ENCODE assay signal across 22 cellular contexts in the genomic region with DNA sequence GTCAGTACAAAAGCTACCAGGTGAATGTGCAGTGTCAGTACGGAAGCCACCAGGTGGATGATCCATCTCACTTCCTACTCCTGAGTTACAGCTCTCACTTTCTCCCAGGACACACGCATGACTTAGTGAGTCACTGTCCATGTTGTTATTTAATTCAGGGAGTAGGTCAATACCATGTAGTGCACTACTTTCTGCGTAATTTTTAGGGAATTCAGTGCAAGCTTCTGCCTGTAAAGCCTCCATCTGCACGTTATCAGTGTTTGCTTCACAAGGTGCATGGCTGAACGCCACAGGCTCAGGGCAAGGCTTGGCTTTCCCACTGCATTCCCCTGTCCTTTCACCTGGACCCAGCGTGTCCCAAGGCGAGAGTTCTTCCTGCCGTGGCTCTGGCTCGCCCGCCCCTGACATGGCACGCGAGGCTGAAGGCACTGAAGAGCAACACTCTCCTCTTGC. TPM values are rescaled to one million over a fixed set of nuclear protein-coding genes. Genes with fewer than 3 reads are reported as not detected.
A peak's percentile ranks its signal among the peaks of the same experiment; 100 is the strongest.
DNase-seq lines count a peak whose midpoint lies in the region; TF ChIP-seq lines count a peak whose summit lies in the region.
"Had no signal": no experiment of that assay in that cellular context is flagged by ENCODE, and none has a peak within 500 bp of the region (broad histone marks: within the 10 kb centered on the region; RNA-seq: fewer than 3 reads in every experiment).

No MANE protein-coding gene starts in this region.

- no peak for DNase-seq in activated T-cell treated with anti-CD3 and anti-CD28 coated beads, Interleukin-2, amount 50 U/mL, for 24 hours
- DNase-seq in activated T-cell treated with anti-CD3 and anti-CD28 coated beads, Interleukin-2, amount 50 U/mL, for 1 hour, result no peak
- DNase-seq in cerebellar cortex (ENCODE audit: low spot score) (peak; percentile 57), right atrium auricular region (ENCODE audit: low spot score) (no peak), SIG-M5 treated with dmso at 0.1 percent for 504 hours (lab: John Stamatoyannopoulos, UW; ENCODE audit: unreplicated experiment) (no peak), RKO (ENCODE audit: low spot score) (no peak), CD1c-positive myeloid dendritic cell (ENCODE audit: extremely low spot score) (no peak)
- DNase-seq: activated effector memory CD4-positive, alpha-beta T cell treated with anti-CD3 and anti-CD28 coated beads, Interleukin-2, amount 50 U/mL, for 16 hours; effector CD4-positive, alpha-beta T cell; esophagus squamous epithelium; HCEC 1CT; kidney glomerular epithelial cell; NCI-H1417; NCI-H2107; NCI-H510A; RPMI8226; stimulated activated CD4-positive, alpha-beta T cell treated with anti-CD3 and anti-CD28 coated beads, Interleukin-12 subunit alpha, Interleukin-12 subunit beta, amount 100 ng/mL, for 4 hours; stimulated activated CD8-positive, alpha-beta memory T cell treated with anti-CD3 and anti-CD28 coated beads, Interleukin-4, amount 100 ng/mL, for 48 hours had no signal

- no peak for TF ChIP-seq CTCF in right atrium auricular region (IDR thresholded peaks at IDR 0.05)

- H3K27me3 ChIP-seq in right atrium auricular region (no peaks in the 10 kb centered on the region), skeletal muscle tissue (ENCODE audit: control insufficient read depth in 3 of 3, insufficient read depth in 3 of 3, low read length in 3 of 3) (no peaks in the 10 kb centered on the region)
- H3K27me3 ChIP-seq: esophagus squamous epithelium, vagina had no signal

- peak overlapping the region; percentile 52 for H3K27ac Mint-ChIP-seq in activated T-cell treated with anti-CD3 and anti-CD28 coated beads, Interleukin-2, amount 50 U/mL, for 24 hours
- H3K27ac Mint-ChIP-seq: mesothelial cell of epicardium had no signal

- peak overlapping the region; percentile 84 to 89 (median 85) for H3K9ac ChIP-seq in skeletal muscle tissue (ENCODE audit: low read depth in 1 of 3, low read length in 3 of 3)

- H3K4me3 Mint-ChIP-seq in activated T-cell treated with anti-CD3 and anti-CD28 coated beads, Interleukin-2, amount 50 U/mL, for 24 hours, result no peak overlapping the region
- H3K4me3 Mint-ChIP-seq: mesothelial cell of epicardium had no signal

- no peaks in the 10 kb centered on the region for H3K9me3 Mint-ChIP-seq in activated T-cell treated with anti-CD3 and anti-CD28 coated beads, Interleukin-2, amount 50 U/mL, for 24 hours
- H3K9me3 Mint-ChIP-seq: mesothelial cell of epicardium had no signal

- peaks cover 0 to 35% of the 10 kb centered on the region in 2 donors for H3K4me1 ChIP-seq in right atrium auricular region
- peaks cover 42 to 46% (median 45%) of the 10 kb centered on the region in 3 donors for H3K4me1 ChIP-seq in skeletal muscle tissue (ENCODE audit: control insufficient read depth in 3 of 3, insufficient read depth in 3 of 3, low read length in 3 of 3)
- H3K4me1 ChIP-seq: A549, esophagus squamous epithelium, vagina had no signal

- H3K4me3 ChIP-seq in right atrium auricular region (no peak overlapping the region), skeletal muscle tissue (ENCODE audit: low read length in 3 of 3) (peak overlapping the region; percentile 75 to 80 (median 76))
- H3K4me3 ChIP-seq: A549, esophagus squamous epithelium, vagina had no signal

- H3K36me3 Mint-ChIP-seq in activated T-cell treated with anti-CD3 and anti-CD28 coated beads, Interleukin-2, amount 50 U/mL, for 24 hours (ENCODE audit: low read depth), result peaks cover 87% of the 10 kb centered on the region

- no peaks in the 10 kb centered on the region for H3K9me3 ChIP-seq in right atrium auricular region
- H3K9me3 ChIP-seq in skeletal muscle tissue (ENCODE audit: control insufficient read depth in 3 of 3, low read length in 3 of 3), result no peaks in the 10 kb centered on the region
- H3K9me3 ChIP-seq: A549, esophagus squamous epithelium, vagina had no signal

- peaks cover 8% of the 10 kb centered on the region for H3K36me3 ChIP-seq in right atrium auricular region
- peaks cover 2 to 5% (median 5%) of the 10 kb centered on the region in 3 donors for H3K36me3 ChIP-seq in skeletal muscle tissue (ENCODE audit: control insufficient read depth in 3 of 3, insufficient read depth in 3 of 3, low read length in 3 of 3)
- H3K36me3 ChIP-seq: vagina had no signal

- no peaks in the 10 kb centered on the region for H3K27me3 Mint-ChIP-seq in activated T-cell treated with anti-CD3 and anti-CD28 coated beads, Interleukin-2, amount 50 U/mL, for 24 hours

- H3K27ac ChIP-seq in right atrium auricular region, result peak overlapping the region; percentile 73 to 78
- peak overlapping the region; percentile 88 for H3K27ac ChIP-seq in skeletal muscle tissue (ENCODE audit: low read depth, low read length)
- H3K27ac ChIP-seq: A549, esophagus squamous epithelium, vagina had no signal

- peaks cover 41% of the 10 kb centered on the region for H3K4me1 Mint-ChIP-seq in activated T-cell treated with anti-CD3 and anti-CD28 coated beads, Interleukin-2, amount 50 U/mL, for 24 hours (ENCODE audit: low read depth)
- H3K4me1 Mint-ChIP-seq: mesothelial cell of epicardium had no signal

RNA-seq across cellular contexts. Expression of a gene that starts 59.5 kb away (rescaled TPM):
- total RNA-seq in right atrium auricular region (10 to 100 TPM; 24.2 to 26.1 TPM), skeletal muscle tissue (30.8 TPM)

Comparison
In these comparisons a context has a peak if more than half of its experiments do, and no peak if none do; other contexts are left out.
1. H3K4me3 ChIP-seq: peak in skeletal muscle tissue (3 of 3); none in right atrium auricular region (0 of 2).